In the genomic region with DNA sequence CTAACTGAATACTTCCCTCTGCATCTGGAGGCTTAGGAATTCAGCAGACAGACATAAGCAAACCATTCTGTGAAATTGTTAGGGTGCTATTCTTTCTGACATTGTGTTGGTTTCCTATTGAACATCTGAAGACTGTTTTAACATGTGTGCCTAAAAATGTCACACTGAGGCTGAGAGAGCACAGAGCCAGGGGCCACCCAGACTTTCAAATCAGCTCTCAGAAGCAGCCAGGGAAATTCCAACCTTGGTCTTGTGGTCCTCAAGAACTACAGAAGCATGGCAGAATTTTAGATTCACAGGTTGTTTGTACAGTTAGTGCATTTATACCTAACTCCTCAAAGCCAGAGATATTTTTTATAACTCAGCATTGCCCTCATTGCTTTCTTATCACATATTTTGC, we compare ENCODE assay signal across 12 cellular contexts.
DNase-seq lines count a peak whose midpoint lies in the region; ATAC-seq and TF ChIP-seq lines count a peak whose summit lies in the region.
"Had no signal": no experiment of that assay in that cellular context is flagged by ENCODE, and none has a peak within 500 bp of the region (broad histone marks: within the 10 kb centered on the region; RNA-seq: fewer than 3 reads in every experiment).

No MANE protein-coding gene starts in this region.

- H3K9me2 ChIP-seq in MM.1S (replicated peaks; ENCODE audit: insufficient read depth, low read length), result no peaks in the 10 kb centered on the region

- ATAC-seq in HG02642 (IDR thresholded peaks at IDR 0.05; ENCODE audit: poor library complexity, unreplicated experiment) (peak; percentile 82), heart right ventricle (no peak)
- ATAC-seq in stimulated activated memory B cell treated with anti-CD40 and anti-IgM and Interleukin-4, amounts not matched to agents 10 μg/mL and 1 μg/mL and 100 μg/mL, for 72 hours, result peak; percentile 58
- ATAC-seq: heart left ventricle had no signal

- intact Hi-C loops in activated CD4-positive, alpha-beta memory T cell treated with anti-CD3 and anti-CD28 coated beads for 36 hours (cut with micrococcal nuclease), result loop anchor here (1.0 kb wide), 1 partner anchor 38 kb away; no protein-coding TSS in a partner anchor
- intact Hi-C loops in heart right ventricle (cut with DNase I), result no loop called here

- CTCF ChIA-PET in activated CD4-positive, alpha-beta memory T cell treated with anti-CD3 and anti-CD28 coated beads for 36 hours (lab: Charles Lee), result no interaction called here
- CTCF ChIA-PET in activated CD4-positive, alpha-beta memory T cell treated with anti-CD3 and anti-CD28 coated beads, Interleukin-2, amount 10 ng/mL, durations not matched to agents 7 days and 5 days (lab: Charles Lee), result no interaction called here

- H3K27ac Mint-ChIP-seq in activated CD4-positive, alpha-beta memory T cell treated with anti-CD3 and anti-CD28 coated beads for 36 hours, result peak overlapping the region; percentile 74
- no peak overlapping the region for H3K27ac Mint-ChIP-seq in activated CD4-positive, alpha-beta memory T cell treated with anti-CD3 and anti-CD28 coated beads, Interleukin-2, amount 10 ng/mL, durations not matched to agents 7 days and 5 days
- H3K27ac Mint-ChIP-seq in stimulated activated memory B cell treated with anti-CD40 and anti-IgM and Interleukin-4, amounts not matched to agents 10 μg/mL and 1 μg/mL and 100 μg/mL, for 72 hours, result no peak overlapping the region

- no peaks in the 10 kb centered on the region for H4K20me1 ChIP-seq in MM.1S (ENCODE audit: insufficient read depth, low read length)

- no peaks in the 10 kb centered on the region for H3K9me3 Mint-ChIP-seq in activated CD4-positive, alpha-beta memory T cell treated with anti-CD3 and anti-CD28 coated beads for 36 hours
- H3K9me3 Mint-ChIP-seq in activated CD4-positive, alpha-beta memory T cell treated with anti-CD3 and anti-CD28 coated beads, Interleukin-2, amount 10 ng/mL, durations not matched to agents 7 days and 5 days, result no peaks in the 10 kb centered on the region
- no peaks in the 10 kb centered on the region for H3K9me3 Mint-ChIP-seq in stimulated activated memory B cell treated with anti-CD40 and anti-IgM and Interleukin-4, amounts not matched to agents 10 μg/mL and 1 μg/mL and 100 μg/mL, for 72 hours

- H3K27me3 ChIP-seq in MM.1S (replicated peaks; ENCODE audit: insufficient read depth, low read length) (no peaks in the 10 kb centered on the region), heart right ventricle (no peaks in the 10 kb centered on the region)
- H3K27me3 ChIP-seq: heart left ventricle had no signal

- H3K27me3 Mint-ChIP-seq in activated CD4-positive, alpha-beta memory T cell treated with anti-CD3 and anti-CD28 coated beads for 36 hours, result no peaks in the 10 kb centered on the region
- no peaks in the 10 kb centered on the region for H3K27me3 Mint-ChIP-seq in activated CD4-positive, alpha-beta memory T cell treated with anti-CD3 and anti-CD28 coated beads, Interleukin-2, amount 10 ng/mL, durations not matched to agents 7 days and 5 days
- H3K27me3 Mint-ChIP-seq in stimulated activated memory B cell treated with anti-CD40 and anti-IgM and Interleukin-4, amounts not matched to agents 10 μg/mL and 1 μg/mL and 100 μg/mL, for 72 hours, result no peaks in the 10 kb centered on the region

- peaks cover 3% of the 10 kb centered on the region for H3K36me3 Mint-ChIP-seq in activated CD4-positive, alpha-beta memory T cell treated with anti-CD3 and anti-CD28 coated beads for 36 hours
- H3K36me3 Mint-ChIP-seq in activated CD4-positive, alpha-beta memory T cell treated with anti-CD3 and anti-CD28 coated beads, Interleukin-2, amount 10 ng/mL, durations not matched to agents 7 days and 5 days (ENCODE audit: low read depth), result no peaks in the 10 kb centered on the region
- H3K36me3 Mint-ChIP-seq in stimulated activated memory B cell treated with anti-CD40 and anti-IgM and Interleukin-4, amounts not matched to agents 10 μg/mL and 1 μg/mL and 100 μg/mL, for 72 hours, result no peaks in the 10 kb centered on the region

- peaks cover 37% of the 10 kb centered on the region for H3K4me1 Mint-ChIP-seq in activated CD4-positive, alpha-beta memory T cell treated with anti-CD3 and anti-CD28 coated beads for 36 hours (ENCODE audit: low read depth)
- H3K4me1 Mint-ChIP-seq in activated CD4-positive, alpha-beta memory T cell treated with anti-CD3 and anti-CD28 coated beads, Interleukin-2, amount 10 ng/mL, durations not matched to agents 7 days and 5 days, result peaks cover 9% of the 10 kb centered on the region
- H3K4me1 Mint-ChIP-seq in stimulated activated memory B cell treated with anti-CD40 and anti-IgM and Interleukin-4, amounts not matched to agents 10 μg/mL and 1 μg/mL and 100 μg/mL, for 72 hours, result no peaks in the 10 kb centered on the region

- no peak overlapping the region for H3K9ac ChIP-seq in MM.1S (ENCODE audit: low read length)

- H3K4me3 ChIP-seq in MM.1S (ENCODE audit: low read length) (no peak overlapping the region), heart right ventricle (no peak overlapping the region)
- H3K4me3 ChIP-seq: HAP-1, heart left ventricle had no signal

- TF ChIP-seq CTCF in MM.1S (IDR thresholded peaks at IDR 0.05; ENCODE audit: low read length) (no peak), heart right ventricle (IDR thresholded peaks at IDR 0.05) (no peak)

- H3K4me1 ChIP-seq in MM.1S (ENCODE audit: low read length), result peaks cover 7% of the 10 kb centered on the region
- no peaks in the 10 kb centered on the region for H3K4me1 ChIP-seq in heart right ventricle
- H3K4me1 ChIP-seq: HAP-1, heart left ventricle had no signal

- H3K27ac ChIP-seq in MM.1S (ENCODE audit: low read length) (no peak overlapping the region), heart right ventricle (no peak overlapping the region)
- H3K27ac ChIP-seq: heart left ventricle had no signal

- no peak overlapping the region for H3K4me2 ChIP-seq in MM.1S (ENCODE audit: low read depth, low read length)

- H3K79me2 ChIP-seq in MM.1S (ENCODE audit: low read length), result no peaks in the 10 kb centered on the region

- H3K36me3 ChIP-seq in MM.1S (replicated peaks; ENCODE audit: insufficient read depth, low read length) (no peaks in the 10 kb centered on the region), heart right ventricle (no peaks in the 10 kb centered on the region)
- H3K36me3 ChIP-seq: HAP-1, heart left ventricle had no signal

- no peaks in the 10 kb centered on the region for H3F3A ChIP-seq in MM.1S (ENCODE audit: insufficient read depth, low read length)

- H3K9me3 ChIP-seq in MM.1S (replicated peaks; ENCODE audit: insufficient read depth, low read length), result no peaks in the 10 kb centered on the region
- H3K9me3 ChIP-seq in heart right ventricle, result no peaks in the 10 kb centered on the region
- H3K9me3 ChIP-seq: HAP-1, heart left ventricle had no signal

- no peak overlapping the region for H3K4me3 Mint-ChIP-seq in activated CD4-positive, alpha-beta memory T cell treated with anti-CD3 and anti-CD28 coated beads for 36 hours
- no peak overlapping the region for H3K4me3 Mint-ChIP-seq in activated CD4-positive, alpha-beta memory T cell treated with anti-CD3 and anti-CD28 coated beads, Interleukin-2, amount 10 ng/mL, durations not matched to agents 7 days and 5 days
- no peak overlapping the region for H3K4me3 Mint-ChIP-seq in stimulated activated memory B cell treated with anti-CD40 and anti-IgM and Interleukin-4, amounts not matched to agents 10 μg/mL and 1 μg/mL and 100 μg/mL, for 72 hours

- H2AFZ ChIP-seq in MM.1S (ENCODE audit: low read length), result no peak overlapping the region

- peak; percentile 40 for DNase-seq in activated CD4-positive, alpha-beta memory T cell treated with anti-CD3 and anti-CD28 coated beads for 36 hours
- no peak for DNase-seq in activated CD4-positive, alpha-beta memory T cell treated with anti-CD3 and anti-CD28 coated beads, Interleukin-2, amount 10 ng/mL, durations not matched to agents 7 days and 5 days
- DNase-seq in MM.1S (peak; percentile 46), heart right ventricle (no peak), retina (no peak), medulla oblongata (ENCODE audit: extremely low spot score) (no peak)
- DNase-seq: heart left ventricle, KG1, mesendoderm had no signal

- POLR2A ChIA-PET in activated CD4-positive, alpha-beta memory T cell treated with anti-CD3 and anti-CD28 coated beads for 36 hours (lab: Charles Lee), result no interaction called here
- POLR2A ChIA-PET in activated CD4-positive, alpha-beta memory T cell treated with anti-CD3 and anti-CD28 coated beads, Interleukin-2, amount 10 ng/mL, durations not matched to agents 7 days and 5 days (lab: Charles Lee), result no interaction called here

Comparison
In these comparisons a context has a peak if more than half of its experiments do, and no peak if none do; other contexts are left out.
1. DNase-seq: peak in activated CD4-positive, alpha-beta memory T cell treated with anti-CD3 and anti-CD28 coated beads for 36 hours (single experiment) and MM.1S (single experiment); none in activated CD4-positive, alpha-beta memory T cell treated with anti-CD3 and anti-CD28 coated beads, Interleukin-2, amount 10 ng/mL, durations not matched to agents 7 days and 5 days (single experiment), heart right ventricle (0 of 2), retina (single experiment) and medulla oblongata (single experiment).
2. ATAC-seq: peak in HG02642 (single experiment) and stimulated activated memory B cell treated with anti-CD40 and anti-IgM and Interleukin-4, amounts not matched to agents 10 μg/mL and 1 μg/mL and 100 μg/mL, for 72 hours (single experiment); none in heart right ventricle (0 of 8).